1 cellular context compared by ENCODE assay signal in the genomic region with DNA sequence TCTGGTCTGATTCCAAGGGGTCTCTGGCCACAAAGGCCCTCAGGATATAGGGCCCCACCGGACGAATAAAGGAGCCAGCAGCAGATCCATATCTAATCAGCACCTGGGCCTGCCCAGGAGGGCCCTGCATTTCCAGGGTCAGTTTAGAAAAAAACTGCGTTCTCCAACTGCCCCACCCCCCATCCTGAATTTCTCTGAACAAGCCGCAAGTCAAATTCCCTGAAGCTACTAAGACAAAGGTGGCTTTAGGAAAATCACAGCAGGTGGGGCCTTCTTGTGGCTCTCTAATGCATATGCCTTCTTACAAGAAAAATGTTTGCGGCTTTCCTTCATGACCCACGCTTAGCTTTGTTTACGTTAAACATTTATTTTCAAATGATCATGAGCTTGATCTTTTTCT.
TF ChIP-seq lines count a peak whose summit lies in the region.

No MANE protein-coding gene starts in this region.

TF ChIP-seq in HepG2, 621 proteins besides CTCF, POLR2A, EP300 and RAD21:
- no peak for TF ChIP-seq RBFOX2 (IDR thresholded peaks at IDR 0.05; ENCODE audit: low read depth, low read length)
- TF ChIP-seq, protein P1, sequence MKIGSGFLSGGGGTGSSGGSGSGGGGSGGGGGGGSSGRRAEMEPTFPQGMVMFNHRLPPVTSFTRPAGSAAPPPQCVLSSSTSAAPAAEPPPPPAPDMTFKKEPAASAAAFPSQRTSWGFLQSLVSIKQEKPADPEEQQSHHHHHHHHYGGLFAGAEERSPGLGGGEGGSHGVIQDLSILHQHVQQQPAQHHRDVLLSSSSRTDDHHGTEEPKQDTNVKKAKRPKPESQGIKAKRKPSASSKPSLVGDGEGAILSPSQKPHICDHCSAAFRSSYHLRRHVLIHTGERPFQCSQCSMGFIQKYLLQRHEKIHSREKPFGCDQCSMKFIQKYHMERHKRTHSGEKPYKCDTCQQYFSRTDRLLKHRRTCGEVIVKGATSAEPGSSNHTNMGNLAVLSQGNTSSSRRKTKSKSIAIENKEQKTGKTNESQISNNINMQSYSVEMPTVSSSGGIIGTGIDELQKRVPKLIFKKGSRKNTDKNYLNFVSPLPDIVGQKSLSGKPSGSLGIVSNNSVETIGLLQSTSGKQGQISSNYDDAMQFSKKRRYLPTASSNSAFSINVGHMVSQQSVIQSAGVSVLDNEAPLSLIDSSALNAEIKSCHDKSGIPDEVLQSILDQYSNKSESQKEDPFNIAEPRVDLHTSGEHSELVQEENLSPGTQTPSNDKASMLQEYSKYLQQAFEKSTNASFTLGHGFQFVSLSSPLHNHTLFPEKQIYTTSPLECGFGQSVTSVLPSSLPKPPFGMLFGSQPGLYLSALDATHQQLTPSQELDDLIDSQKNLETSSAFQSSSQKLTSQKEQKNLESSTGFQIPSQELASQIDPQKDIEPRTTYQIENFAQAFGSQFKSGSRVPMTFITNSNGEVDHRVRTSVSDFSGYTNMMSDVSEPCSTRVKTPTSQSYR (CRISPR knock-in tag; IDR thresholded peaks at IDR 0.05; ENCODE audit: borderline replicate concordance) = peak; percentile 80; the same call in 1 of the 2 replicates
- no peak for TF ChIP-seq ZNF235 (CRISPR knock-in tag; IDR thresholded peaks at IDR 0.05; ENCODE audit: borderline replicate concordance)
- TF ChIP-seq NFE2 (CRISPR knock-in tag; IDR thresholded peaks at IDR 0.05) = no peak
- TF ChIP-seq PHF21A (CRISPR knock-in tag; IDR thresholded peaks at IDR 0.05) = no peak
- 0 out of 2 replicates have a peak, but pooled peaks have one; percentile 19 for TF ChIP-seq SP5 (CRISPR knock-in tag; IDR thresholded peaks at IDR 0.05; ENCODE audit: borderline replicate concordance, low read depth)
- TF ChIP-seq BCL6 (CRISPR knock-in tag; IDR thresholded peaks at IDR 0.05) = 0 out of 2 replicates have a peak, but pooled peaks have one; percentile 12
- peak; percentile 1 for TF ChIP-seq ASH2L (IDR thresholded peaks at IDR 0.05; ENCODE audit: insufficient read length, low read depth, low read length)
- peak; percentile 18 for TF ChIP-seq RBM22 (optimal IDR thresholded peaks at IDR 0.05; ENCODE audit: low read length)
- TF ChIP-seq, protein P2, sequence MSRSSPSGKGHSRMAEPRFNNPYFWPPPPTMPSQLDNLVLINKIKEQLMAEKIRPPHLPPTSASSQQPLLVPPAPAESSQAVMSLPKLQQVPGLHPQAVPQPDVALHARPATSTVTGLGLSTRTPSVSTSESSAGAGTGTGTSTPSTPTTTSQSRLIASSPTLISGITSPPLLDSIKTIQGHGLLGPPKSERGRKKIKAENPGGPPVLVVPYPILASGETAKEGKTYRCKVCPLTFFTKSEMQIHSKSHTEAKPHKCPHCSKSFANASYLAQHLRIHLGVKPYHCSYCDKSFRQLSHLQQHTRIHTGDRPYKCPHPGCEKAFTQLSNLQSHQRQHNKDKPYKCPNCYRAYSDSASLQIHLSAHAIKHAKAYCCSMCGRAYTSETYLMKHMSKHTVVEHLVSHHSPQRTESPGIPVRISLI (CRISPR knock-in tag; IDR thresholded peaks at IDR 0.05; ENCODE audit: borderline replicate concordance) = peak; percentile 66; the same call in 1 of the 2 replicates
- TF ChIP-seq, protein P3, sequence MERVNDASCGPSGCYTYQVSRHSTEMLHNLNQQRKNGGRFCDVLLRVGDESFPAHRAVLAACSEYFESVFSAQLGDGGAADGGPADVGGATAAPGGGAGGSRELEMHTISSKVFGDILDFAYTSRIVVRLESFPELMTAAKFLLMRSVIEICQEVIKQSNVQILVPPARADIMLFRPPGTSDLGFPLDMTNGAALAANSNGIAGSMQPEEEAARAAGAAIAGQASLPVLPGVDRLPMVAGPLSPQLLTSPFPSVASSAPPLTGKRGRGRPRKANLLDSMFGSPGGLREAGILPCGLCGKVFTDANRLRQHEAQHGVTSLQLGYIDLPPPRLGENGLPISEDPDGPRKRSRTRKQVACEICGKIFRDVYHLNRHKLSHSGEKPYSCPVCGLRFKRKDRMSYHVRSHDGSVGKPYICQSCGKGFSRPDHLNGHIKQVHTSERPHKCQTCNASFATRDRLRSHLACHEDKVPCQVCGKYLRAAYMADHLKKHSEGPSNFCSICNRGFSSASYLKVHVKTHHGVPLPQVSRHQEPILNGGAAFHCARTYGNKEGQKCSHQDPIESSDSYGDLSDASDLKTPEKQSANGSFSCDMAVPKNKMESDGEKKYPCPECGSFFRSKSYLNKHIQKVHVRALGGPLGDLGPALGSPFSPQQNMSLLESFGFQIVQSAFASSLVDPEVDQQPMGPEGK (CRISPR knock-in tag; IDR thresholded peaks at IDR 0.05) = 0 out of 2 replicates have a peak, but pooled peaks have one; percentile 12
- peak; percentile 73 for TF ChIP-seq TCF7 (IDR thresholded peaks at IDR 0.05; ENCODE audit: low read depth)
- 0 out of 2 replicates have a peak, but pooled peaks have one; percentile 8 for TF ChIP-seq HDAC2 (CRISPR knock-in tag; IDR thresholded peaks at IDR 0.05)
